ENCODE assay signal across 1 cellular context in genomic region chr4:86934772-86935498, GRCh38.
TF ChIP-seq lines count a peak whose summit lies in the region.

TSS of gene AFF1 (plus strand) at chr4:86935011. CDS start at chr4:86948534, 13,523 bp downstream.

TF ChIP-seq in K562, 482 proteins besides CTCF, POLR2A, EP300 and RAD21 (continued from another document and continues in another):
- TF ChIP-seq, protein P1, sequence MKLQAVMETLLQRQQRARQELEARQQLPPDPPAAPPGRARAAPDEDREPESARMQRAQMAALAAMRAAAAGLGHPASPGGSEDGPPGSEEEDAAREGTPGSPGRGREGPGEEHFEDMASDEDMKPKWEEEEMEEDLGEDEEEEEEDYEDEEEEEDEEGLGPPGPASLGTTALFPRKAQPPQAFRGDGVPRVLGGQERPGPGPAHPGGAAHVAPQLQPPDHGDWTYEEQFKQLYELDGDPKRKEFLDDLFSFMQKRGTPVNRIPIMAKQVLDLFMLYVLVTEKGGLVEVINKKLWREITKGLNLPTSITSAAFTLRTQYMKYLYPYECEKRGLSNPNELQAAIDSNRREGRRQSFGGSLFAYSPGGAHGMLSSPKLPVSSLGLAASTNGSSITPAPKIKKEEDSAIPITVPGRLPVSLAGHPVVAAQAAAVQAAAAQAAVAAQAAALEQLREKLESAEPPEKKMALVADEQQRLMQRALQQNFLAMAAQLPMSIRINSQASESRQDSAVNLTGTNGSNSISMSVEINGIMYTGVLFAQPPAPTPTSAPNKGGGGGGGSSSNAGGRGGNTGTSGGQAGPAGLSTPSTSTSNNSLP (IDR thresholded peaks at IDR 0.05; ENCODE audit: borderline replicate concordance, low read depth, low read length): no peak
- TF ChIP-seq, protein P2, sequence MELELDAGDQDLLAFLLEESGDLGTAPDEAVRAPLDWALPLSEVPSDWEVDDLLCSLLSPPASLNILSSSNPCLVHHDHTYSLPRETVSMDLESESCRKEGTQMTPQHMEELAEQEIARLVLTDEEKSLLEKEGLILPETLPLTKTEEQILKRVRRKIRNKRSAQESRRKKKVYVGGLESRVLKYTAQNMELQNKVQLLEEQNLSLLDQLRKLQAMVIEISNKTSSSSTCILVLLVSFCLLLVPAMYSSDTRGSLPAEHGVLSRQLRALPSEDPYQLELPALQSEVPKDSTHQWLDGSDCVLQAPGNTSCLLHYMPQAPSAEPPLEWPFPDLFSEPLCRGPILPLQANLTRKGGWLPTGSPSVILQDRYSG (tag; conservative IDR thresholded peaks at IDR 0.05; ENCODE audit: low read depth): no peak
- TF ChIP-seq MBD2 (IDR thresholded peaks at IDR 0.05; ENCODE audit: borderline replicate concordance, low read depth) (peak; percentile 36; the same call in 1 of the 2 replicates), FIP1L1 (IDR thresholded peaks at IDR 0.05; ENCODE audit: low read depth, low read length, poor library complexity, severe bottlenecking) (peak; percentile 60), ETV5 (CRISPR knock-in tag; IDR thresholded peaks at IDR 0.05; ENCODE audit: low read depth) (no peak), POLR2H (tag; IDR thresholded peaks at IDR 0.05; ENCODE audit: low read depth) (peak; percentile 67; the same call in 1 of the 2 replicates), CREB3L1 (IDR thresholded peaks at IDR 0.05; ENCODE audit: borderline replicate concordance, low read depth) (no peak), PREB (CRISPR knock-in tag; IDR thresholded peaks at IDR 0.05) (no peak), E2F6 (IDR thresholded peaks at IDR 0.05; ENCODE audit: borderline replicate concordance in 1 of 2, extremely low read depth in 1 of 2, insufficient read depth in 1 of 2, insufficient read length in 1 of 2, low read depth in 1 of 2, low read length in 1 of 2, poor library complexity in 1 of 2, severe bottlenecking in 1 of 2) (peak in 1 of 2 experiments; percentile 71), CXXC5 (CRISPR knock-in tag; IDR thresholded peaks at IDR 0.05) (peak; percentile 95), BHLHE40 (IDR thresholded peaks at IDR 0.05; ENCODE audit: low read length) (peak; percentile 47), POLR2G (IDR thresholded peaks at IDR 0.05; ENCODE audit: low read depth, low read length) (peak; percentile 92), ELF1 (tag; IDR thresholded peaks at IDR 0.05) (no peak), ETS1 (conservative IDR thresholded peaks at IDR 0.05; ENCODE audit: control insufficient read depth, low read depth, low read length) (peak; percentile 20; the same call in 1 of the 2 replicates), ARNT (IDR thresholded peaks at IDR 0.05) (no peak), ZNF354B (CRISPR knock-in tag; IDR thresholded peaks at IDR 0.05) (no peak), HDAC3 (IDR thresholded peaks at IDR 0.05; ENCODE audit: borderline replicate concordance, partially characterized antibody) (no peak), NCOA6 (IDR thresholded peaks at IDR 0.05) (peak; percentile 75), KDM5B (IDR thresholded peaks at IDR 0.05; ENCODE audit: insufficient replicate concordance, low read depth, low read length) (peak; percentile 86), YY1 (IDR thresholded peaks at IDR 0.05; ENCODE audit: borderline replicate concordance in 1 of 3, control insufficient read depth in 1 of 3, extremely low read depth in 1 of 3, insufficient read depth in 3 of 3, insufficient read length in 1 of 3, insufficient replicate concordance in 2 of 3, low read depth in 1 of 3, low read length in 2 of 3) (peak in 2 of 3 experiments; percentile 6 to 59), POLR2AphosphoS5 (IDR thresholded peaks at IDR 0.05; ENCODE audit: control insufficient read depth, insufficient read depth, low read depth, low read length) (peak; percentile 55), PCBP1 (IDR thresholded peaks at IDR 0.05; ENCODE audit: low read depth, low read length, poor library complexity, severe bottlenecking) (peak; percentile 79), ZFX (CRISPR knock-in tag; IDR thresholded peaks at IDR 0.05) (peak; percentile 57), TGIF2 (CRISPR knock-in tag; IDR thresholded peaks at IDR 0.05) (peak; percentile 59; the same call in 1 of the 2 replicates), TAF1 (IDR thresholded peaks at IDR 0.05; ENCODE audit: control insufficient read depth, extremely low read depth, insufficient read depth, low read length, severe bottlenecking) (peak; percentile 57), ZNF609 (CRISPR knock-in tag; IDR thresholded peaks at IDR 0.05; ENCODE audit: borderline replicate concordance) (peak; percentile 33; the same call in 1 of the 2 replicates), CCNT2 (IDR thresholded peaks at IDR 0.05; ENCODE audit: borderline replicate concordance, extremely low read depth, insufficient read length, low read depth, low read length) (peak; percentile 90), SIN3B (IDR thresholded peaks at IDR 0.05; ENCODE audit: low read depth) (peak; percentile 29; the same call in 1 of the 2 replicates), MXI1 (IDR thresholded peaks at IDR 0.05; ENCODE audit: low read depth, low read length) (no peak), ZBED1 (IDR thresholded peaks at IDR 0.05) (peak; percentile 43; the same call in 1 of the 2 replicates), ZFP1 (CRISPR knock-in tag; IDR thresholded peaks at IDR 0.05) (no peak), E2F8 (IDR thresholded peaks at IDR 0.05; ENCODE audit: low read depth, partially characterized antibody) (peak; percentile 27), MTA1 (IDR thresholded peaks at IDR 0.05; ENCODE audit: borderline replicate concordance) (no peak), L3MBTL2 (IDR thresholded peaks at IDR 0.05) (peak; percentile 65), CBX8 (IDR thresholded peaks at IDR 0.05; ENCODE audit: borderline replicate concordance, extremely low read depth, low read depth, low read length, poor library complexity, severe bottlenecking) (no peak)
- TF ChIP-seq, protein P3, sequence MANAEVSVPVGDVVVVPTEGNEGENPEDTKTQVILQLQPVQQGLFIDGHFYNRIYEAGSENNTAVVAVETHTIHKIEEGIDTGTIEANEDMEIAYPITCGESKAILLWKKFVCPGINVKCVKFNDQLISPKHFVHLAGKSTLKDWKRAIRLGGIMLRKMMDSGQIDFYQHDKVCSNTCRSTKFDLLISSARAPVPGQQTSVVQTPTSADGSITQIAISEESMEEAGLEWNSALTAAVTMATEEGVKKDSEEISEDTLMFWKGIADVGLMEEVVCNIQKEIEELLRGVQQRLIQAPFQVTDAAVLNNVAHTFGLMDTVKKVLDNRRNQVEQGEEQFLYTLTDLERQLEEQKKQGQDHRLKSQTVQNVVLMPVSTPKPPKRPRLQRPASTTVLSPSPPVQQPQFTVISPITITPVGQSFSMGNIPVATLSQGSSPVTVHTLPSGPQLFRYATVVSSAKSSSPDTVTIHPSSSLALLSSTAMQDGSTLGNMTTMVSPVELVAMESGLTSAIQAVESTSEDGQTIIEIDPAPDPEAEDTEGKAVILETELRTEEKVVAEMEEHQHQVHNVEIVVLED (CRISPR knock-in tag; IDR thresholded peaks at IDR 0.05): peak; percentile 57; the same call in 1 of the 2 replicates
